Comparison of ENCODE assay signal across 18 cellular contexts in the genomic region with DNA sequence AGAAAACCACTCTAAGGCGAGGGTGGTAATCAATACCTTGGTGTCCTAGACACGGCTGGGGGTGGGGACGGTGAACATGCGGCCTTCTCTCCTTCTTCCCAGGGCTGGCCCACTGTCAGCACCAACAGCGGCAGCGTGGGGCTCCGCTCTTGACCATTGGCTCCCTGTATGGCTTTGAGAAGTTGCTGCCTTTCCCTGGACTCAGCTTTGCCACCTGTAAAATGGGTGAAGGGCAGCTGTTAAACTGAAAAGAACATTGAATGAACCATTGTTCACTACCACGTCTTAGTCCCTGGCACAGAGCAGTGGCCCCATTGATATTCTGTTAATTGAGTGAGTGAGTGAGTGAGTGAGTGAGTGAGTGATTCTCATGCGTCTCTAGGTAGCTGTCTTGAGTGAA.
DNase-seq lines count a peak whose midpoint lies in the region; ATAC-seq and TF ChIP-seq lines count a peak whose summit lies in the region.
"Had no signal": no experiment of that assay in that cellular context is flagged by ENCODE, and none has a peak within 500 bp of the region (broad histone marks: within the 10 kb centered on the region; RNA-seq: fewer than 3 reads in every experiment).

No MANE protein-coding gene starts in this region.

- H4K20me1 ChIP-seq in BLaER1 treated with 17β-estradiol and CSF1 and Interleukin-3, amounts not matched to agents 10 nM and 100 nM: peaks cover 99 to 100% (median 100%) of the 10 kb centered on the region in 11 experiments
- H4K20me1 ChIP-seq in OCI-LY3 (ENCODE audit: insufficient read depth, low read length): no peaks in the 10 kb centered on the region

- H3K9me3 ChIP-seq in BLaER1 treated with 17β-estradiol and CSF1 and Interleukin-3, amounts not matched to agents 10 nM and 100 nM (replicated peaks in 1 of 11): no peaks in the 10 kb centered on the region
- no peaks in the 10 kb centered on the region for H3K9me3 ChIP-seq in OCI-LY3 (ENCODE audit: insufficient read depth, low read length)
- H3K9me3 ChIP-seq in spleen: no peaks in the 10 kb centered on the region

- no peaks in the 10 kb centered on the region for H3K9me3 Mint-ChIP-seq in brain
- H3K9me3 Mint-ChIP-seq: GM23338 had no signal

- H3K4me3 ChIP-seq in BLaER1 treated with 17β-estradiol and CSF1 and Interleukin-3, amounts not matched to agents 10 nM and 100 nM: no peak overlapping the region
- H3K4me3 ChIP-seq in OCI-LY3 (ENCODE audit: low read length): no peak overlapping the region
- H3K4me3 ChIP-seq in spleen: no peak overlapping the region
- H3K4me3 ChIP-seq: GM23338 had no signal

- no peaks in the 10 kb centered on the region for H3K79me2 ChIP-seq in OCI-LY3 (ENCODE audit: low read length)

- no peak for TF ChIP-seq CTCF in OCI-LY3 (IDR thresholded peaks at IDR 0.05; ENCODE audit: low read depth, low read length)
- no peak for TF ChIP-seq CTCF in brain (conservative IDR thresholded peaks at IDR 0.05)
- no peak for TF ChIP-seq CTCF in spleen (IDR thresholded peaks at IDR 0.05 in 8 of 11, conservative IDR thresholded peaks at IDR 0.05 in 3 of 11)

- no peak overlapping the region for H3K27ac ChIP-seq in BLaER1 treated with 17β-estradiol and CSF1 and Interleukin-3, amounts not matched to agents 10 nM and 100 nM
- H3K27ac ChIP-seq in OCI-LY3 (ENCODE audit: low read length) (no peak overlapping the region), spleen (peak overlapping the region in 6 of 8 donors; percentile 15 to 95 (median 80))
- H3K27ac ChIP-seq: KMS-11 had no signal

- peak overlapping the region in 9 of 11 experiments; percentile 1 to 81 (median 21); a peak in 9 of 22 replicates for H3K4me2 ChIP-seq in BLaER1 treated with 17β-estradiol and CSF1 and Interleukin-3, amounts not matched to agents 10 nM and 100 nM
- peak overlapping the region; percentile 4; the same call in 1 of the 2 replicates for H3K4me2 ChIP-seq in OCI-LY3 (ENCODE audit: low read length)
- H3K4me2 ChIP-seq: GM23338, KMS-11 had no signal

- peak overlapping the region; percentile 27 to 98 (median 97) for H3K27ac Mint-ChIP-seq in brain
- H3K27ac Mint-ChIP-seq: GM23338 had no signal

- H3K27me3 Mint-ChIP-seq in brain: no peaks in the 10 kb centered on the region

- intact Hi-C loops in spleen (cut with DNase I; ENCODE audit: low total_unique reads): no loop called here

- no peak for DNase-seq in spleen
- DNase-seq in NCI-H146 (lab: John Stamatoyannopoulos, UW): no peak
- no peak for DNase-seq in dermis blood vessel endothelial cell
- DNase-seq: DMS 273 treated with DMSO at 0.1 percent for 48 hours, GF-D8, NCI-H1092 treated with DMSO at 0.1 percent for 48 hours, NCI-H1694 treated with DMSO at 0.1 percent for 48 hours, NCI-H2107, NCI-H2227 treated with DMSO at 0.1 percent for 48 hours, NCI-H524, SIG-M5 had no signal

- H3K4me1 ChIP-seq in BLaER1 treated with 17β-estradiol and CSF1 and Interleukin-3, amounts not matched to agents 10 nM and 100 nM: peaks cover 62 to 100% (median 100%) of the 10 kb centered on the region in 10 experiments
- peaks cover 14% of the 10 kb centered on the region for H3K4me1 ChIP-seq in OCI-LY3 (ENCODE audit: low read length)
- H3K4me1 ChIP-seq in spleen: peaks cover 16 to 85% (median 65%) of the 10 kb centered on the region in 6 donors

- TF ChIP-seq POLR2A in spleen (IDR thresholded peaks at IDR 0.05): no peak

- no peak for ATAC-seq in HG03108 (IDR thresholded peaks at IDR 0.05; ENCODE audit: unreplicated experiment)
- ATAC-seq: GM23338 had no signal

- H2AFZ ChIP-seq in OCI-LY3 (ENCODE audit: low read depth, low read length): no peak overlapping the region
- H2AFZ ChIP-seq: GM23338 had no signal

- H3K9ac ChIP-seq in BLaER1 treated with 17β-estradiol and CSF1 and Interleukin-3, amounts not matched to agents 10 nM and 100 nM: no peak overlapping the region
- no peak overlapping the region for H3K9ac ChIP-seq in OCI-LY3 (ENCODE audit: low read length)
- H3K9ac ChIP-seq: KMS-11 had no signal

- H3K36me3 ChIP-seq in BLaER1 treated with 17β-estradiol and CSF1 and Interleukin-3, amounts not matched to agents 10 nM and 100 nM: peaks cover 37 to 99% (median 61%) of the 10 kb centered on the region in 11 experiments; a peak in 20 of 22 replicates
- no peaks in the 10 kb centered on the region for H3K36me3 ChIP-seq in OCI-LY3 (replicated peaks; ENCODE audit: low read depth, low read length)
- peaks cover 0 to 64% (median 6%) of the 10 kb centered on the region in 6 donors for H3K36me3 ChIP-seq in spleen

- peaks cover 88% of the 10 kb centered on the region for H3K4me1 Mint-ChIP-seq in brain

- WGBS in spleen, 5 donors: 82 to 86% (median 85%) methylated on average over 9 of the region's 9 CpGs

- no peak overlapping the region for H3K4me3 Mint-ChIP-seq in brain
- H3K4me3 Mint-ChIP-seq: CD14-positive monocyte, GM23338 had no signal

- peaks cover 4% of the 10 kb centered on the region for H3K36me3 Mint-ChIP-seq in brain

- no peaks in the 10 kb centered on the region for H3K27me3 ChIP-seq in BLaER1 treated with 17β-estradiol and CSF1 and Interleukin-3, amounts not matched to agents 10 nM and 100 nM
- no peaks in the 10 kb centered on the region for H3K27me3 ChIP-seq in OCI-LY3 (ENCODE audit: low read depth, low read length)
- no peaks in the 10 kb centered on the region for H3K27me3 ChIP-seq in spleen (replicated peaks in 1 of 7)

Comparison
In these comparisons a context has a peak if more than half of its experiments do, and no peak if none do; other contexts are left out.
1. H3K27ac ChIP-seq: peak in spleen (6 of 8); none in BLaER1 treated with 17β-estradiol and CSF1 and Interleukin-3, amounts not matched to agents 10 nM and 100 nM (0 of 11) and OCI-LY3 (single experiment).